8 cellular contexts compared by ENCODE assay signal in genomic region chr5:141430332-141431113, GRCh38. TPM values are rescaled to one million over a fixed set of nuclear protein-coding genes. Genes with fewer than 3 reads are reported as not detected.
DNase-seq lines count a peak whose midpoint lies in the region; ATAC-seq and TF ChIP-seq lines count a peak whose summit lies in the region.

Gene PCDHGA12, plus strand, starts transcription at chr5:141430507. Its CDS starts 253 bp downstream, at chr5:141430760.

- TF ChIP-seq CTCF in NB4 (IDR thresholded peaks at IDR 0.05; ENCODE audit: low read depth, low read length) (peak; percentile 67), prostate gland (IDR thresholded peaks at IDR 0.05) (peak in 2 of 4 experiments; percentile 27 to 41)

- no peak within 1 kb of the TSS for H3K27ac ChIP-seq in prostate gland

- H3K9me3 ChIP-seq in prostate gland = peaks cover 9% of the 10 kb centered on the region

- H3K4me3 Mint-ChIP-seq in effector memory CD8-positive, alpha-beta T cell = peak within 1 kb of the TSS; percentile 72 to 73

- WGBS in prostate gland = 14% methylated on average over 33 of the region's 33 CpGs

- no peak within 1 kb of the TSS for H3K27ac Mint-ChIP-seq in effector memory CD8-positive, alpha-beta T cell

- peaks cover 8 to 9% of the 10 kb centered on the region in 2 donors for H3K4me1 Mint-ChIP-seq in effector memory CD8-positive, alpha-beta T cell (ENCODE audit: low read depth in 2 of 2)

- H3K36me3 Mint-ChIP-seq in effector memory CD8-positive, alpha-beta T cell (ENCODE audit: insufficient read depth) = peaks cover 8% of the 10 kb centered on the region

- peaks cover 60 to 86% of the 10 kb centered on the region in 2 donors for H3K27me3 Mint-ChIP-seq in effector memory CD8-positive, alpha-beta T cell

- TF ChIP-seq POLR2A in NB4 (IDR thresholded peaks at IDR 0.05; ENCODE audit: extremely low read depth, insufficient read length) (no peak), prostate gland (IDR thresholded peaks at IDR 0.05) (no peak)

- peak; percentile 83 for ATAC-seq in GM21576 (IDR thresholded peaks at IDR 0.05; ENCODE audit: unreplicated experiment)
- peak; percentile 29 for ATAC-seq in effector memory CD8-positive, alpha-beta T cell (replicated peaks)
- no peak for ATAC-seq in HG03097 (IDR thresholded peaks at IDR 0.05; ENCODE audit: low FRiP score, unreplicated experiment)

- intact Hi-C loops in prostate gland (cut with DNase I) = no loop called here

- H3K9me3 Mint-ChIP-seq in effector memory CD8-positive, alpha-beta T cell = peaks cover 8 to 15% of the 10 kb centered on the region in 2 donors

- no peaks in the 10 kb centered on the region for H3K36me3 ChIP-seq in prostate gland

- no peaks in the 10 kb centered on the region for H3K27me3 ChIP-seq in prostate gland (replicated peaks; ENCODE audit: insufficient read depth)

- peak; percentile 68 for DNase-seq in GM04504 (ENCODE audit: low read depth)
- peak; percentile 88 for DNase-seq in NB4 (ENCODE audit: low read depth)
- DNase-seq in effector memory CD8-positive, alpha-beta T cell = no peak
- peak; percentile 54 for DNase-seq in myocyte (ENCODE audit: low read depth)
- no peak for DNase-seq in NCI-H2107 treated with DMSO at 0.1 percent for 48 hours (lab: John Stamatoyannopoulos, UW; ENCODE audit: unreplicated experiment)
- no peak for DNase-seq in prostate gland (ENCODE audit: low spot score)

- H3K4me1 ChIP-seq in prostate gland (replicated peaks) = no peaks in the 10 kb centered on the region

- H3K4me3 ChIP-seq in NB4 (ENCODE audit: low read depth, low read length) = peak within 1 kb of the TSS; percentile 42
- H3K4me3 ChIP-seq in prostate gland = no peak within 1 kb of the TSS

RNA-seq across cellular contexts. Expression of gene PCDHGA12, which starts in this region (rescaled TPM):
- total RNA-seq in myocyte (4.3 and 4.6 TPM in 2 replicates), prostate gland (1 to 10 TPM; 3.8 to 6.8 TPM)
- polyA plus RNA-seq in myocyte (2012) = 5.5 TPM

Comparison
In these comparisons a context has a peak if more than half of its experiments do, and no peak if none do; other contexts are left out.
1. DNase-seq: peak in GM04504 (single experiment), NB4 (single experiment) and myocyte (single experiment); none in effector memory CD8-positive, alpha-beta T cell (0 of 3), NCI-H2107 treated with DMSO at 0.1 percent for 48 hours (single experiment) and prostate gland (single experiment).